10 cellular contexts compared by ENCODE assay signal in the genomic region with DNA sequence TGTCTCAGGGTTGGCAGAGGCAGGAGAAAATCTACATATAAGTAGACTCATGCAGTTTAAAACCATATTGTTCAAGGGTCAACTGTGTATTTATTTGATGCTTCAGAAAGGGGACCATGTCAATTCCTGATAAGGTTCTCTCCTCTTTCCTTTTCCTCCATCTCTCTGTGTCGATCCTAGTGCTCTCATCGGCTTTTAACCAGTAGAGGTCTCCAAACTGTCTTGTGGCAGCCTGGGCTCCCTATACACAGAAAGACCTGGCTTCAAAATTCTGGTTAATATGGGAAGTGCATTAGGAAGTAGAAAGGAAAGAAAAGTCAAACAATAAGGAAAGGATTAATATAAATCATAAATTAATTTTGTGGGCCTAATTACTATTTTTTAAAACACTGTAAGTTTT.
DNase-seq lines count a peak whose midpoint lies in the region; ATAC-seq and FAIRE-seq lines count a peak whose summit lies in the region.
"Had no signal": no experiment of that assay in that cellular context is flagged by ENCODE, and none has a peak within 500 bp of the region (broad histone marks: within the 10 kb centered on the region; RNA-seq: fewer than 3 reads in every experiment).

No MANE protein-coding gene starts in this region.

- intact Hi-C loops in left cardiac atrium (cut with DNase I) = no loop called here
- intact Hi-C loops in left ventricle myocardium superior (cut with micrococcal nuclease) = no loop called here

- ATAC-seq in left cardiac atrium (peak; percentile 50 to 62), left ventricle myocardium superior (no peak), GM19463 (IDR thresholded peaks at IDR 0.05; ENCODE audit: unreplicated experiment) (no peak), HG03521 (IDR thresholded peaks at IDR 0.05; ENCODE audit: unreplicated experiment) (no peak), GM19351 (IDR thresholded peaks at IDR 0.05; ENCODE audit: unreplicated experiment) (no peak), GM18873 (IDR thresholded peaks at IDR 0.05; ENCODE audit: low FRiP score, unreplicated experiment) (no peak)

- no peak for FAIRE-seq in frontal cortex (lab: Jason Lieb, UNC)
- FAIRE-seq: H54 had no signal

- DNase-seq in left cardiac atrium = no peak
- DNase-seq in left ventricle myocardium superior = no peak
- peak; percentile 1 for DNase-seq in OCI-M1 (lab: John Stamatoyannopoulos, UW)
- peak; percentile 17 to 27 for DNase-seq in frontal cortex (ENCODE audit: low spot score in 2 of 2)
- DNase-seq: activated naive CD4-positive, alpha-beta T cell had no signal

Comparison
In these comparisons a context has a peak if more than half of its experiments do, and no peak if none do; other contexts are left out.
1. ATAC-seq: peak in left cardiac atrium (2 of 2); none in left ventricle myocardium superior (single experiment), GM19463 (single experiment), HG03521 (single experiment), GM19351 (single experiment) and GM18873 (single experiment).
2. DNase-seq: peak in OCI-M1 (single experiment) and frontal cortex (2 of 2); none in left cardiac atrium (single experiment) and left ventricle myocardium superior (single experiment).